ENCODE assay signal across 28 cellular contexts in the genomic region with DNA sequence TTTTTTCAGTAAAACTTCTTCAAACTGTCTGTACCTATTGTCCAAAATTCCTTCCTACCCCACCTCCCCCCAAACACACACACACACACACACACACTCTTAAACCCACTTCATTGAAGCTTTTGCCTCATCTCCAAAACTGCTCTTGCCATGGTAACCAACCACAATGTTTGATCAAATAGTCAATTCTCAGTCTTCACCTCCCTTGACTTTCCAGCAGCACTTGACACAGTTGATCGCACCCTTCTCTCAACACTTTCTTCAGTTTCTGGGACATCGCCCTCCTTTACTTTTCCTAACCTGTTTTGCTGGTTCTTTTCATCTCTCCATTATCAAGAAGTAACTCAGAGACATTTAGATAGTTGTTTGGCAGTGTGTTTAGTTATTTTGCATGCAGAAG.
"Had no signal": no experiment of that assay in that cellular context is flagged by ENCODE, and none has a peak within 500 bp of the region (broad histone marks: within the 10 kb centered on the region; RNA-seq: fewer than 3 reads in every experiment).

No MANE protein-coding gene starts in this region.

- H3K4me3 ChIP-seq: body of pancreas, breast epithelium, K562, PC-9 had no signal

- H3K27me3 ChIP-seq: body of pancreas, breast epithelium had no signal

- H3K27ac ChIP-seq: body of pancreas, breast epithelium, PC-9, RWPE1, VCaP had no signal

- H3K9me3 ChIP-seq: body of pancreas, breast epithelium had no signal

- H3K36me3 ChIP-seq: breast epithelium had no signal

- DNase-seq: activated B cell treated with CpG ODN at 0.5 μM for 24 hours; activated CD4-positive, alpha-beta memory T cell treated with anti-CD3 and anti-CD28 coated beads, Interleukin-2, amount 10 ng/mL, durations not matched to agents 7 days and 5 days; activated CD4-positive, alpha-beta T cell treated with anti-CD3 and anti-CD28 coated beads for 4 hours; activated CD4-positive, CD25-positive, alpha-beta regulatory T cell treated with anti-CD3 and anti-CD28 coated beads, Interleukin-2, amount 50 U/mL, for 72 hours; activated effector memory CD4-positive, alpha-beta T cell treated with anti-CD3 and anti-CD28 coated beads, Interleukin-2, amount 50 U/mL, for 16 hours; activated naive CD4-positive, alpha-beta T cell; activated naive CD8-positive, alpha-beta T cell treated with anti-CD3 and anti-CD28 coated beads, Interleukin-2, amount 10 ng/mL, durations not matched to agents 7 days and 5 days; activated T-cell treated with anti-CD3 and anti-CD28 coated beads, Interleukin-2, amount 50 U/mL, for 1 hour; activated T-cell treated with anti-CD3 and anti-CD28 coated beads, Interleukin-2, amount 50 U/mL, for 72 hours; body of pancreas; NCI-H1092 treated with DMSO at 0.1 percent for 48 hours; NCI-H1417; NCI-H146; NCI-H187; NCI-H2029 treated with DMSO at 0.1 percent for 48 hours; NCI-H2107; NCI-H2227 treated with DMSO at 0.1 percent for 48 hours; NCI-H446 treated with DMSO at 0.1 percent for 48 hours; NCI-H526; NCI-H748 treated with DMSO at 0.1 percent for 48 hours; PC-9; SIG-M5; T-cell; T-helper 17 cell had no signal

- H3K4me1 ChIP-seq: body of pancreas, breast epithelium had no signal
